ENCODE assay signal across 28 cellular contexts in the genomic region with DNA sequence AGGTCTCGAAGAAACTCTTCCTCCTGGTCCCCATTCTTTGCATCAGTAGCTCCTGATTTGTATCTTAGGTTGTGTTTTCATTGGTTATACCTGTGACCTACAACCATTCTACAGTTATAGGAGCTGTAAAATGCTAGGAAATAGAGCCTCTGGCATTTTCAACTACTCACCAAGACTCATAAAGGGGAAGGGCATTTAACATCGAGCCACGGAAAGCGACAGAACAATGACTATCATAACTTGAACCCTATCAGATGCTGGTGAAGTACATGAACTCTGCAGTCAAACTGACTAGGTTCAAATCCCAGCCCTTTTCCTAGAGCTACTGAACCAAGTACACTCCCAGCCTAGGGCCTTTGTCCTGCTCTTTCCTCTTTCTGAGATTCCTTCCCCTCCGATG.
"Had no signal": no experiment of that assay in that cellular context is flagged by ENCODE, and none has a peak within 500 bp of the region (broad histone marks: within the 10 kb centered on the region; RNA-seq: fewer than 3 reads in every experiment).

No MANE protein-coding gene starts in this region.

- H3K4me1 Mint-ChIP-seq: activated CD4-positive, alpha-beta T cell treated with anti-CD3 and anti-CD28 coated beads for 36 hours; activated naive CD8-positive, alpha-beta T cell treated with anti-CD3 and anti-CD28 coated beads, Interleukin-2, amount 10 ng/mL, durations not matched to agents 7 days and 5 days; natural killer cell; stimulated activated effector memory CD8-positive, alpha-beta T cell treated with anti-CD3 and anti-CD28 coated beads, Interleukin-12 subunit alpha, Interleukin-12 subunit beta, amount 100 ng/mL, for 72 hours; T-cell had no signal

- ATAC-seq: activated CD4-positive, alpha-beta T cell treated with anti-CD3 and anti-CD28 coated beads for 36 hours; heart right ventricle; natural killer cell; psoas muscle; stimulated activated effector memory CD8-positive, alpha-beta T cell treated with anti-CD3 and anti-CD28 coated beads, Interleukin-12 subunit alpha, Interleukin-12 subunit beta, amount 100 ng/mL, for 72 hours; T-cell had no signal

- H3K36me3 ChIP-seq: ascending aorta, brain microvascular endothelial cell, esophagus squamous epithelium, heart right ventricle, left ventricle myocardium inferior, ovary, sigmoid colon, tibial artery had no signal

- H3K36me3 Mint-ChIP-seq: activated naive CD8-positive, alpha-beta T cell treated with anti-CD3 and anti-CD28 coated beads, Interleukin-2, amount 10 ng/mL, durations not matched to agents 7 days and 5 days; natural killer cell; stimulated activated effector memory CD8-positive, alpha-beta T cell treated with anti-CD3 and anti-CD28 coated beads, Interleukin-12 subunit alpha, Interleukin-12 subunit beta, amount 100 ng/mL, for 72 hours; T-cell had no signal

- H3K4me1 ChIP-seq: ascending aorta, psoas muscle, sigmoid colon, tibial artery had no signal

- H3K27ac ChIP-seq: brain microvascular endothelial cell, esophagus squamous epithelium, heart right ventricle, left ventricle myocardium inferior, ovary, psoas muscle, sigmoid colon, tibial artery had no signal

- H3K27me3 Mint-ChIP-seq: activated CD4-positive, alpha-beta T cell treated with anti-CD3 and anti-CD28 coated beads for 36 hours; activated naive CD8-positive, alpha-beta T cell treated with anti-CD3 and anti-CD28 coated beads, Interleukin-2, amount 10 ng/mL, durations not matched to agents 7 days and 5 days; stimulated activated naive CD8-positive, alpha-beta T cell treated with anti-CD3 and anti-CD28 coated beads, Interleukin-15, Interleukin-2, amounts not matched to agents 100 ng/mL and 50 ng/mL, for 24 hours; T-cell had no signal

- H3K4me3 Mint-ChIP-seq: activated CD4-positive, alpha-beta T cell treated with anti-CD3 and anti-CD28 coated beads for 36 hours; activated naive CD4-positive, alpha-beta T cell treated with anti-CD3 and anti-CD28 coated beads for 36 hours; activated naive CD8-positive, alpha-beta T cell treated with anti-CD3 and anti-CD28 coated beads, Interleukin-2, amount 10 ng/mL, durations not matched to agents 7 days and 5 days; natural killer cell; stimulated activated effector memory CD8-positive, alpha-beta T cell treated with anti-CD3 and anti-CD28 coated beads, Interleukin-12 subunit alpha, Interleukin-12 subunit beta, amount 100 ng/mL, for 72 hours; stimulated activated naive CD8-positive, alpha-beta T cell treated with anti-CD3 and anti-CD28 coated beads, Interleukin-15, Interleukin-2, amounts not matched to agents 100 ng/mL and 50 ng/mL, for 24 hours; T-cell; T-helper 2 cell treated with Interferon-gamma antibody and Interleukin-4, amounts not matched to agents 5 μg/mL and 100 μg/mL, for 36 hours had no signal

- H3K27me3 ChIP-seq: ascending aorta, brain microvascular endothelial cell, heart right ventricle, ovary, tibial artery had no signal

- H3K27ac Mint-ChIP-seq: activated CD4-positive, alpha-beta T cell treated with anti-CD3 and anti-CD28 coated beads for 36 hours; activated naive CD4-positive, alpha-beta T cell treated with anti-CD3 and anti-CD28 coated beads for 36 hours; activated naive CD8-positive, alpha-beta T cell treated with anti-CD3 and anti-CD28 coated beads, Interleukin-2, amount 10 ng/mL, durations not matched to agents 7 days and 5 days; natural killer cell; stimulated activated effector memory CD8-positive, alpha-beta T cell treated with anti-CD3 and anti-CD28 coated beads, Interleukin-12 subunit alpha, Interleukin-12 subunit beta, amount 100 ng/mL, for 72 hours; stimulated activated naive CD8-positive, alpha-beta T cell treated with anti-CD3 and anti-CD28 coated beads, Interleukin-15, Interleukin-2, amounts not matched to agents 100 ng/mL and 50 ng/mL, for 24 hours; T-cell; T-helper 2 cell treated with Interferon-gamma antibody and Interleukin-4, amounts not matched to agents 5 μg/mL and 100 μg/mL, for 36 hours had no signal

- DNase-seq: activated CD4-positive, alpha-beta T cell treated with anti-CD3 and anti-CD28 coated beads for 36 hours; activated CD4-positive, alpha-beta T cell treated with anti-CD3 and anti-CD28 coated beads, Interleukin-2, amount 50 U/mL, for 4 hours; activated CD4-positive, CD25-positive, alpha-beta regulatory T cell; activated effector memory CD4-positive, alpha-beta T cell treated with Interleukin-2 at 50 U/mL for 16 hours; activated naive CD4-positive, alpha-beta T cell treated with anti-CD3 and anti-CD28 coated beads for 36 hours; activated naive CD8-positive, alpha-beta T cell treated with anti-CD3 and anti-CD28 coated beads, Interleukin-2, amount 10 ng/mL, durations not matched to agents 7 days and 5 days; activated T-cell treated with anti-CD3 and anti-CD28 coated beads for 4 hours; brain microvascular endothelial cell; caudate nucleus; dermis blood vessel endothelial cell; effector CD4-positive, alpha-beta T cell; esophagus squamous epithelium; foreskin melanocyte; heart right ventricle; left ventricle myocardium inferior; natural killer cell; ovary; psoas muscle; sigmoid colon; small intestine; stimulated activated CD4-positive, alpha-beta T cell treated with anti-CD3 and anti-CD28 coated beads, Interleukin-4, amount 100 ng/mL, for 24 hours; T-cell; tibial artery had no signal

- H3K9me3 Mint-ChIP-seq: activated naive CD8-positive, alpha-beta T cell treated with anti-CD3 and anti-CD28 coated beads, Interleukin-2, amount 10 ng/mL, durations not matched to agents 7 days and 5 days; stimulated activated naive CD8-positive, alpha-beta T cell treated with anti-CD3 and anti-CD28 coated beads, Interleukin-15, Interleukin-2, amounts not matched to agents 100 ng/mL and 50 ng/mL, for 24 hours; T-helper 2 cell treated with Interferon-gamma antibody and Interleukin-4, amounts not matched to agents 5 μg/mL and 100 μg/mL, for 36 hours had no signal

- H3K9me3 ChIP-seq: ascending aorta, esophagus squamous epithelium, ovary, psoas muscle, tibial artery had no signal

- H3K4me3 ChIP-seq: ascending aorta, esophagus squamous epithelium, heart right ventricle, left ventricle myocardium inferior, lung, ovary, psoas muscle, sigmoid colon, tibial artery had no signal

- FAIRE-seq: small intestine had no signal
